ENCODE assay signal across 1 cellular context in genomic region chr11:9462806-9463537, GRCh38.
TF ChIP-seq lines count a peak whose summit lies in the region.

No MANE protein-coding gene starts in this region.

TF ChIP-seq in HepG2, 621 proteins besides CTCF, POLR2A, EP300 and RAD21 (continued from another document and continues in another):
- TF ChIP-seq, protein P1, sequence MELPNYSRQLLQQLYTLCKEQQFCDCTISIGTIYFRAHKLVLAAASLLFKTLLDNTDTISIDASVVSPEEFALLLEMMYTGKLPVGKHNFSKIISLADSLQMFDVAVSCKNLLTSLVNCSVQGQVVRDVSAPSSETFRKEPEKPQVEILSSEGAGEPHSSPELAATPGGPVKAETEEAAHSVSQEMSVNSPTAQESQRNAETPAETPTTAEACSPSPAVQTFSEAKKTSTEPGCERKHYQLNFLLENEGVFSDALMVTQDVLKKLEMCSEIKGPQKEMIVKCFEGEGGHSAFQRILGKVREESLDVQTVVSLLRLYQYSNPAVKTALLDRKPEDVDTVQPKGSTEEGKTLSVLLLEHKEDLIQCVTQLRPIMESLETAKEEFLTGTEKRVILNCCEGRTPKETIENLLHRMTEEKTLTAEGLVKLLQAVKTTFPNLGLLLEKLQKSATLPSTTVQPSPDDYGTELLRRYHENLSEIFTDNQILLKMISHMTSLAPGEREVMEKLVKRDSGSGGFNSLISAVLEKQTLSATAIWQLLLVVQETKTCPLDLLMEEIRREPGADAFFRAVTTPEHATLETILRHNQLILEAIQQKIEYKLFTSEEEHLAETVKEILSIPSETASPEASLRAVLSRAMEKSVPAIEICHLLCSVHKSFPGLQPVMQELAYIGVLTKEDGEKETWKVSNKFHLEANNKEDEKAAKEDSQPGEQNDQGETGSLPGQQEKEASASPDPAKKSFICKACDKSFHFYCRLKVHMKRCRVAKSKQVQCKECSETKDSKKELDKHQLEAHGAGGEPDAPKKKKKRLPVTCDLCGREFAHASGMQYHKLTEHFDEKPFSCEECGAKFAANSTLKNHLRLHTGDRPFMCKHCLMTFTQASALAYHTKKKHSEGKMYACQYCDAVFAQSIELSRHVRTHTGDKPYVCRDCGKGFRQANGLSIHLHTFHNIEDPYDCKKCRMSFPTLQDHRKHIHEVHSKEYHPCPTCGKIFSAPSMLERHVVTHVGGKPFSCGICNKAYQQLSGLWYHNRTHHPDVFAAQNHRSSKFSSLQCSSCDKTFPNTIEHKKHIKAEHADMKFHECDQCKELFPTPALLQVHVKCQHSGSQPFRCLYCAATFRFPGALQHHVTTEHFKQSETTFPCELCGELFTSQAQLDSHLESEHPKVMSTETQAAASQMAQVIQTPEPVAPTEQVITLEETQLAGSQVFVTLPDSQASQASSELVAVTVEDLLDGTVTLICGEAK (IDR thresholded peaks at IDR 0.05) = no peak
- TF ChIP-seq, protein P1 (CRISPR knock-in tag; IDR thresholded peaks at IDR 0.05) = no peak
- TF ChIP-seq PTBP1 (IDR thresholded peaks at IDR 0.05; ENCODE audit: low read depth, low read length, poor library complexity, severe bottlenecking) = no peak
- TF ChIP-seq PRMT3 (CRISPR knock-in tag; IDR thresholded peaks at IDR 0.05; ENCODE audit: borderline replicate concordance, low read depth) = no peak
- TF ChIP-seq NFE2L2 (IDR thresholded peaks at IDR 0.05; ENCODE audit: low read length) = peak; percentile 98
- peak; percentile 92 to 93 for TF ChIP-seq MAFK (conservative IDR thresholded peaks at IDR 0.05 in 1 of 2, IDR thresholded peaks at IDR 0.05 in 1 of 2; ENCODE audit: low read length in 2 of 2)
- no peak for TF ChIP-seq ZMYM3 (CRISPR knock-in tag; IDR thresholded peaks at IDR 0.05)
- TF ChIP-seq MAFF (IDR thresholded peaks at IDR 0.05; ENCODE audit: low read depth, low read length) = peak; percentile 87
- TF ChIP-seq ZNF432 (CRISPR knock-in tag; IDR thresholded peaks at IDR 0.05; ENCODE audit: borderline replicate concordance) = no peak
- TF ChIP-seq ZNF142 (CRISPR knock-in tag; IDR thresholded peaks at IDR 0.05) = no peak
- TF ChIP-seq ZNF7 (CRISPR knock-in tag; IDR thresholded peaks at IDR 0.05) = no peak
- TF ChIP-seq, protein P2, sequence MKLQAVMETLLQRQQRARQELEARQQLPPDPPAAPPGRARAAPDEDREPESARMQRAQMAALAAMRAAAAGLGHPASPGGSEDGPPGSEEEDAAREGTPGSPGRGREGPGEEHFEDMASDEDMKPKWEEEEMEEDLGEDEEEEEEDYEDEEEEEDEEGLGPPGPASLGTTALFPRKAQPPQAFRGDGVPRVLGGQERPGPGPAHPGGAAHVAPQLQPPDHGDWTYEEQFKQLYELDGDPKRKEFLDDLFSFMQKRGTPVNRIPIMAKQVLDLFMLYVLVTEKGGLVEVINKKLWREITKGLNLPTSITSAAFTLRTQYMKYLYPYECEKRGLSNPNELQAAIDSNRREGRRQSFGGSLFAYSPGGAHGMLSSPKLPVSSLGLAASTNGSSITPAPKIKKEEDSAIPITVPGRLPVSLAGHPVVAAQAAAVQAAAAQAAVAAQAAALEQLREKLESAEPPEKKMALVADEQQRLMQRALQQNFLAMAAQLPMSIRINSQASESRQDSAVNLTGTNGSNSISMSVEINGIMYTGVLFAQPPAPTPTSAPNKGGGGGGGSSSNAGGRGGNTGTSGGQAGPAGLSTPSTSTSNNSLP (IDR thresholded peaks at IDR 0.05; ENCODE audit: low read depth, low read length) = 0 out of 2 replicates have a peak, but pooled peaks have one; percentile 8
- TF ChIP-seq ZNF235 (CRISPR knock-in tag; IDR thresholded peaks at IDR 0.05; ENCODE audit: borderline replicate concordance) = no peak
- no peak for TF ChIP-seq NFYC (CRISPR knock-in tag; IDR thresholded peaks at IDR 0.05)
- TF ChIP-seq SMAD3 (CRISPR knock-in tag; IDR thresholded peaks at IDR 0.05) = no peak
- TF ChIP-seq ATF6 (CRISPR knock-in tag; conservative IDR thresholded peaks at IDR 0.05) = no peak
- TF ChIP-seq NAIF1 (CRISPR knock-in tag; IDR thresholded peaks at IDR 0.05; ENCODE audit: borderline replicate concordance) = no peak
- no peak for TF ChIP-seq SCMH1 (CRISPR knock-in tag; IDR thresholded peaks at IDR 0.05; ENCODE audit: borderline replicate concordance)
- no peak for TF ChIP-seq FOXA1 (IDR thresholded peaks at IDR 0.05)
- peak; percentile 24; the same call in 1 of the 2 replicates for TF ChIP-seq FOXA1 (CRISPR knock-in tag; IDR thresholded peaks at IDR 0.05)
- TF ChIP-seq, protein P3, sequence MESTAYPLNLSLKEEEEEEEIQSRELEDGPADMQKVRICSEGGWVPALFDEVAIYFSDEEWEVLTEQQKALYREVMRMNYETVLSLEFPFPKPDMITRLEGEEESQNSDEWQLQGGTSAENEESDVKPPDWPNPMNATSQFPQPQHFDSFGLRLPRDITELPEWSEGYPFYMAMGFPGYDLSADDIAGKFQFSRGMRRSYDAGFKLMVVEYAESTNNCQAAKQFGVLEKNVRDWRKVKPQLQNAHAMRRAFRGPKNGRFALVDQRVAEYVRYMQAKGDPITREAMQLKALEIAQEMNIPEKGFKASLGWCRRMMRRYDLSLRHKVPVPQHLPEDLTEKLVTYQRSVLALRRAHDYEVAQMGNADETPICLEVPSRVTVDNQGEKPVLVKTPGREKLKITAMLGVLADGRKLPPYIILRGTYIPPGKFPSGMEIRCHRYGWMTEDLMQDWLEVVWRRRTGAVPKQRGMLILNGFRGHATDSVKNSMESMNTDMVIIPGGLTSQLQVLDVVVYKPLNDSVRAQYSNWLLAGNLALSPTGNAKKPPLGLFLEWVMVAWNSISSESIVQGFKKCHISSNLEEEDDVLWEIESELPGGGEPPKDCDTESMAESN (CRISPR knock-in tag; conservative IDR thresholded peaks at IDR 0.05) = no peak
- TF ChIP-seq SRF (IDR thresholded peaks at IDR 0.05; ENCODE audit: low read depth, low read length) = no peak
- no peak for TF ChIP-seq RARA (CRISPR knock-in tag; IDR thresholded peaks at IDR 0.05)
- no peak for TF ChIP-seq RBFOX2 (IDR thresholded peaks at IDR 0.05; ENCODE audit: low read depth, low read length)
- no peak for TF ChIP-seq HBP1 (CRISPR knock-in tag; IDR thresholded peaks at IDR 0.05; ENCODE audit: low read depth)
- no peak for TF ChIP-seq SIN3B (IDR thresholded peaks at IDR 0.05; ENCODE audit: low read length)
- TF ChIP-seq, protein P4, sequence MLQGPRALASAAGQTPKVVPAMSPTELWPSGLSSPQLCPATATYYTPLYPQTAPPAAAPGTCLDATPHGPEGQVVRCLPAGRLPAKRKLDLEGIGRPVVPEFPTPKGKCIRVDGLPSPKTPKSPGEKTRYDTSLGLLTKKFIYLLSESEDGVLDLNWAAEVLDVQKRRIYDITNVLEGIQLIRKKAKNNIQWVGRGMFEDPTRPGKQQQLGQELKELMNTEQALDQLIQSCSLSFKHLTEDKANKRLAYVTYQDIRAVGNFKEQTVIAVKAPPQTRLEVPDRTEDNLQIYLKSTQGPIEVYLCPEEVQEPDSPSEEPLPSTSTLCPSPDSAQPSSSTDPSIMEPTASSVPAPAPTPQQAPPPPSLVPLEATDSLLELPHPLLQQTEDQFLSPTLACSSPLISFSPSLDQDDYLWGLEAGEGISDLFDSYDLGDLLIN (CRISPR knock-in tag; IDR thresholded peaks at IDR 0.05; ENCODE audit: borderline replicate concordance) = no peak
- TF ChIP-seq HNRNPH1 (optimal IDR thresholded peaks at IDR 0.05; ENCODE audit: low read depth, low read length) = no peak
- no peak for TF ChIP-seq MTERF4 (CRISPR knock-in tag; IDR thresholded peaks at IDR 0.05)
- TF ChIP-seq HNRNPLL (IDR thresholded peaks at IDR 0.05; ENCODE audit: low read depth, low read length, poor library complexity, severe bottlenecking) = no peak
